3 cellular contexts compared by ENCODE assay signal in genomic region chr5:134990183-134990582, GRCh38. TPM values are rescaled to one million over a fixed set of nuclear protein-coding genes. Genes with fewer than 3 reads are reported as not detected.
"Had no signal": no experiment of that assay in that cellular context is flagged by ENCODE, and none has a peak within 500 bp of the region (broad histone marks: within the 10 kb centered on the region; RNA-seq: fewer than 3 reads in every experiment).

No MANE protein-coding gene starts in this region.

RNA-seq across cellular contexts. Expression of gene CATSPER3, which starts 22.5 kb away (rescaled TPM):
- total RNA-seq: M059J had no signal

RNA-seq across cellular contexts. Expression of gene PITX1, which starts 43.8 kb away (rescaled TPM):
- total RNA-seq: Right ventricle myocardium superior had no signal
- polyA plus RNA-seq: SK-N-SH had no signal
